8 cellular contexts compared by ENCODE assay signal in the genomic region with DNA sequence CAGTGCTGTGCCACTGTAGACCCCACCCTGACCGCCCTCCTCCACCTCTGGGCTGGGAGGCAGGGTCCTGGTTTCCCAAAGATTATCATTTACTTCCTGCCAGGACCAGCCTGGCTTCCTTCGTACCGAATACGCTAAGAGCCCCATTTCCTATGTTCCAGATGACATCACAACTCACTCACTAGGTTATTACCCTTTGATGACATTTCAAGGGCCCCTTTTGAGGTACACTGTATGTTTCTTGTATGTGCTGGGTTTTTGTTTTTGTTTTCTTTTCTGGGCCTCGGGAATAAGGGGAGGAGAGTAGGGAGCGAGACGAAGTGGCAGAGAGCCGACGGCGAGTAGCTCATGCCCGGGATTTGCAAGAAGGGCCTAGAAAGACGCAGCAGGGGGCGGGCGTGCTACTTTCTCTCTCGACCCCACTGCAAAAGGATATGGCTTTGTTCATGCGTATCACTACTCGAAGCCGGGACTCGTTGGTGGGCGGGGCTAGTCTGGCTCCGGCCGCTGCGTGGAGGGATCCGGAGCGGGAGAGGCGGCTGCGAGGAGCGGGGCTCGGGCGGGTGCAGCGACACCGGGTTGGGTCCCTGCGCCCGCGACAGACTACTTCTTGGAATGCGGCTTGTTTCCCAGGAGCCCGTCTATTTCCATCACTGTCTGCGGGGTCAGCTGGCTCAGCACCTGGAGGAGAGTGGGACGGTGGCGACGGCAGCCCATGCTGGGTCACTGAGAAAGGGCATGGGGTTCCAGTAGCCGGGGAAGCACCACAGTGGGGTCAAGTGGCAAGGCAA. TPM values are rescaled to one million over a fixed set of nuclear protein-coding genes. Genes with fewer than 3 reads are reported as not detected.
DNase-seq lines count a peak whose midpoint lies in the region; ATAC-seq and TF ChIP-seq lines count a peak whose summit lies in the region.

No MANE protein-coding gene starts in this region.

- peak overlapping the region; percentile 74 for H3K4me3 ChIP-seq in CD4-positive, CD25-positive, alpha-beta regulatory T cell (ENCODE audit: low read depth, low read length)
- peak overlapping the region; percentile 47 for H3K4me3 ChIP-seq in fibroblast of mammary gland (ENCODE audit: control insufficient read depth, low read depth, low read length)

- H3K27ac ChIP-seq in CD4-positive, CD25-positive, alpha-beta regulatory T cell (ENCODE audit: insufficient read depth, low read length, poor library complexity, severe bottlenecking): peak overlapping the region; percentile 78

- TF ChIP-seq CTCF in fibroblast of mammary gland (conservative IDR thresholded peaks at IDR 0.05; ENCODE audit: control insufficient read depth, insufficient read depth, low read depth, low read length): no peak
- TF ChIP-seq CTCF in natural killer cell (IDR thresholded peaks at IDR 0.05): no peak

- H3K4me1 Mint-ChIP-seq in CD4-positive, CD25-positive, alpha-beta regulatory T cell: peaks cover 3 to 25% (median 12%) of the 10 kb centered on the region in 4 donors
- H3K4me1 Mint-ChIP-seq in activated T-helper 17 cell treated with anti-CD3 and anti-CD28 coated beads, Interleukin-2, amount 50 U/mL, for 72 hours: peaks cover 11% of the 10 kb centered on the region
- peaks cover 12 to 19% of the 10 kb centered on the region in 2 donors for H3K4me1 Mint-ChIP-seq in natural killer cell

- no peaks in the 10 kb centered on the region for H3K27me3 ChIP-seq in CD4-positive, CD25-positive, alpha-beta regulatory T cell (ENCODE audit: control insufficient read depth, insufficient read depth, low read length)

- H3K4me1 ChIP-seq in CD4-positive, CD25-positive, alpha-beta regulatory T cell (ENCODE audit: control insufficient read depth, insufficient read depth, low read length, poor library complexity, severe bottlenecking): peaks cover 16% of the 10 kb centered on the region

- intact Hi-C loops in natural killer cell (cut with micrococcal nuclease): loop anchor here (1.0 kb wide), 1 partner anchor 10 kb away; the partner anchor contains the start of gene CNTROB

- no peaks in the 10 kb centered on the region for H3K36me3 Mint-ChIP-seq in CD4-positive, CD25-positive, alpha-beta regulatory T cell
- no peaks in the 10 kb centered on the region for H3K36me3 Mint-ChIP-seq in activated T-helper 17 cell treated with anti-CD3 and anti-CD28 coated beads, Interleukin-2, amount 50 U/mL, for 72 hours (ENCODE audit: low read depth)
- H3K36me3 Mint-ChIP-seq in natural killer cell: no peaks in the 10 kb centered on the region

- H3K4me3 Mint-ChIP-seq in CD4-positive, CD25-positive, alpha-beta regulatory T cell: peak overlapping the region; percentile 82 to 96 (median 88)
- peak overlapping the region; percentile 83 for H3K4me3 Mint-ChIP-seq in activated T-helper 17 cell treated with anti-CD3 and anti-CD28 coated beads, Interleukin-2, amount 50 U/mL, for 72 hours
- peak overlapping the region; percentile 88 for H3K4me3 Mint-ChIP-seq in natural killer cell

- no peaks in the 10 kb centered on the region for H3K9me3 Mint-ChIP-seq in CD4-positive, CD25-positive, alpha-beta regulatory T cell
- no peaks in the 10 kb centered on the region for H3K9me3 Mint-ChIP-seq in activated T-helper 17 cell treated with anti-CD3 and anti-CD28 coated beads, Interleukin-2, amount 50 U/mL, for 72 hours
- H3K9me3 Mint-ChIP-seq in natural killer cell: no peaks in the 10 kb centered on the region

- no peaks in the 10 kb centered on the region for H3K27me3 Mint-ChIP-seq in CD4-positive, CD25-positive, alpha-beta regulatory T cell
- H3K27me3 Mint-ChIP-seq in activated T-helper 17 cell treated with anti-CD3 and anti-CD28 coated beads, Interleukin-2, amount 50 U/mL, for 72 hours: no peaks in the 10 kb centered on the region
- no peaks in the 10 kb centered on the region for H3K27me3 Mint-ChIP-seq in natural killer cell (ENCODE audit: low read depth in 2 of 2)

- ATAC-seq in CD4-positive, CD25-positive, alpha-beta regulatory T cell (ENCODE audit: low read depth in 2 of 2): peak; percentile 89 to 90
- ATAC-seq in activated T-helper 17 cell treated with anti-CD3 and anti-CD28 coated beads, Interleukin-2, amount 50 U/mL, for 72 hours (replicated peaks): peak; percentile 95
- ATAC-seq in natural killer cell: peak; percentile 96 to 99 (median 99)
- ATAC-seq in GM19452 (IDR thresholded peaks at IDR 0.05; ENCODE audit: unreplicated experiment): no peak
- no peak for ATAC-seq in GM21423 (IDR thresholded peaks at IDR 0.05; ENCODE audit: unreplicated experiment)

- H3K27ac Mint-ChIP-seq in CD4-positive, CD25-positive, alpha-beta regulatory T cell: peak overlapping the region; percentile 94 to 99 (median 97)
- H3K27ac Mint-ChIP-seq in activated T-helper 17 cell treated with anti-CD3 and anti-CD28 coated beads, Interleukin-2, amount 50 U/mL, for 72 hours: peak overlapping the region; percentile 83
- H3K27ac Mint-ChIP-seq in natural killer cell: peak overlapping the region; percentile 86 to 89

- DNase-seq in CD4-positive, CD25-positive, alpha-beta regulatory T cell: peak; percentile 77 to 86 (median 83)
- DNase-seq in NCI-H1105 treated with DMSO at 0.1 percent for 48 hours (lab: John Stamatoyannopoulos, UW) (peak; percentile 89), fibroblast of mammary gland (ENCODE audit: low read depth) (peak; percentile 74), natural killer cell (peak; percentile 78)
- DNase-seq in stimulated activated CD8-positive, alpha-beta memory T cell treated with anti-CD3 and anti-CD28 coated beads, Interleukin-7, amount 100 ng/mL, for 4 hours (ENCODE audit: low read depth in 2 of 2): peak; percentile 73 to 78

- H3K36me3 ChIP-seq in CD4-positive, CD25-positive, alpha-beta regulatory T cell (ENCODE audit: control insufficient read depth, insufficient read depth, low read length): no peaks in the 10 kb centered on the region

- no peaks in the 10 kb centered on the region for H3K9me3 ChIP-seq in CD4-positive, CD25-positive, alpha-beta regulatory T cell (ENCODE audit: control insufficient read depth in 2 of 2, low read length in 2 of 2)

RNA-seq across cellular contexts. Expression of gene RNF227, which starts 6.6 kb away (rescaled TPM):
- total RNA-seq in CD4-positive, CD25-positive, alpha-beta regulatory T cell: 2.4 TPM
- 1 to 10 TPM in 3 of 4 donors, under 1 TPM in 1; 0.92 to 5.0 (median 2.9) TPM for polyA plus RNA-seq in CD4-positive, CD25-positive, alpha-beta regulatory T cell
- total RNA-seq in activated T-helper 17 cell treated with anti-CD3 and anti-CD28 coated beads, Interleukin-2, amount 50 U/mL, for 72 hours: 10 to 100 TPM in 1 of 2 donors, 1 to 10 TPM in 1; 2.4 to 11.7 TPM
- total RNA-seq in natural killer cell: 1 to 10 TPM; 3.6 to 5.9 (median 4.7) TPM

RNA-seq across cellular contexts. Expression of gene KCNAB3, which starts 7.0 kb away (rescaled TPM):
- total RNA-seq in CD4-positive, CD25-positive, alpha-beta regulatory T cell: 8.0 TPM
- under 1 TPM in 3 of 4 donors, not detected in 1; 0.06 to 0.33 (median 0.08) TPM for polyA plus RNA-seq in CD4-positive, CD25-positive, alpha-beta regulatory T cell
- 10 to 100 TPM in 1 of 2 donors, 1 to 10 TPM in 1; 8.6 to 11.9 TPM for total RNA-seq in activated T-helper 17 cell treated with anti-CD3 and anti-CD28 coated beads, Interleukin-2, amount 50 U/mL, for 72 hours
- total RNA-seq in natural killer cell: 10 to 100 TPM in 1 of 3 donors, 1 to 10 TPM in 2; 7.9 to 11.7 (median 9.3) TPM

RNA-seq across cellular contexts. Expression of gene TRAPPC1, which starts 9.1 kb away (rescaled TPM):
- total RNA-seq in CD4-positive, CD25-positive, alpha-beta regulatory T cell: 114 TPM
- 100 to 1,000 TPM; 218 to 297 (median 243) TPM for polyA plus RNA-seq in CD4-positive, CD25-positive, alpha-beta regulatory T cell
- total RNA-seq in activated T-helper 17 cell treated with anti-CD3 and anti-CD28 coated beads, Interleukin-2, amount 50 U/mL, for 72 hours: 100 to 1,000 TPM; 179 to 180 TPM
- total RNA-seq in natural killer cell: 100 to 1,000 TPM; 122 to 144 (median 135) TPM

RNA-seq across cellular contexts. Expression of gene CNTROB, which starts 9.3 kb away (rescaled TPM):
- total RNA-seq in CD4-positive, CD25-positive, alpha-beta regulatory T cell: 40.9 TPM
- 10 to 100 TPM in 1 of 4 donors, 1 to 10 TPM in 3; 5.0 to 12.3 (median 7.1) TPM for polyA plus RNA-seq in CD4-positive, CD25-positive, alpha-beta regulatory T cell
- 100 to 1,000 TPM in 1 of 2 donors, 10 to 100 TPM in 1; 74.0 to 152 TPM for total RNA-seq in activated T-helper 17 cell treated with anti-CD3 and anti-CD28 coated beads, Interleukin-2, amount 50 U/mL, for 72 hours
- total RNA-seq in natural killer cell: 10 to 100 TPM; 36.3 to 49.8 (median 45.2) TPM

RNA-seq across cellular contexts. Expression of gene CHD3, which starts 34.1 kb away (rescaled TPM):
- total RNA-seq in CD4-positive, CD25-positive, alpha-beta regulatory T cell: 273 TPM
- polyA plus RNA-seq in CD4-positive, CD25-positive, alpha-beta regulatory T cell: 1 to 10 TPM; 5.0 to 9.0 (median 7.2) TPM
- 100 to 1,000 TPM; 154 to 217 TPM for total RNA-seq in activated T-helper 17 cell treated with anti-CD3 and anti-CD28 coated beads, Interleukin-2, amount 50 U/mL, for 72 hours
- total RNA-seq in natural killer cell: 100 to 1,000 TPM; 215 to 275 (median 218) TPM

Comparison
In these comparisons a context has a peak if more than half of its experiments do, and no peak if none do; other contexts are left out.
1. ATAC-seq: peak in CD4-positive, CD25-positive, alpha-beta regulatory T cell (2 of 2), activated T-helper 17 cell treated with anti-CD3 and anti-CD28 coated beads, Interleukin-2, amount 50 U/mL, for 72 hours (single experiment) and natural killer cell (3 of 3); none in GM19452 (single experiment) and GM21423 (single experiment).
2. Peak in every context shown above with its lines, with median percentiles within 50 percentile points of each other: DNase-seq, H3K27ac Mint-ChIP-seq and H3K4me3 Mint-ChIP-seq.